Comparison of ENCODE assay signal across 1 cellular context in genomic region chr2:230721712-230722111, GRCh38.
TF ChIP-seq lines count a peak whose summit lies in the region.

No MANE protein-coding gene starts in this region.

TF ChIP-seq in H1, 55 proteins besides CTCF, POLR2A, EP300 and RAD21 (continued from another document):
- TF ChIP-seq SIN3A (conservative IDR thresholded peaks at IDR 0.05 in 1 of 2, IDR thresholded peaks at IDR 0.05 in 1 of 2; ENCODE audit: low read depth in 1 of 2, low read length in 2 of 2), result no peak
- TF ChIP-seq SP1 (IDR thresholded peaks at IDR 0.05; ENCODE audit: low read depth, low read length), result peak; percentile 25; the same call in 1 of the 2 replicates
- TF ChIP-seq TAF1 (IDR thresholded peaks at IDR 0.05; ENCODE audit: low read depth, low read length), result no peak
- no peak for TF ChIP-seq ATF2 (IDR thresholded peaks at IDR 0.05; ENCODE audit: low read length)
- peak; percentile 48; the same call in 1 of the 2 replicates for TF ChIP-seq TEAD4 (IDR thresholded peaks at IDR 0.05; ENCODE audit: low read depth, low read length)
- TF ChIP-seq TBP (IDR thresholded peaks at IDR 0.05; ENCODE audit: low read depth, low read length), result no peak
TF ChIP-seq in H1: peak in this region for 2.
